Comparison of ENCODE assay signal across 1 cellular context in the genomic region with DNA sequence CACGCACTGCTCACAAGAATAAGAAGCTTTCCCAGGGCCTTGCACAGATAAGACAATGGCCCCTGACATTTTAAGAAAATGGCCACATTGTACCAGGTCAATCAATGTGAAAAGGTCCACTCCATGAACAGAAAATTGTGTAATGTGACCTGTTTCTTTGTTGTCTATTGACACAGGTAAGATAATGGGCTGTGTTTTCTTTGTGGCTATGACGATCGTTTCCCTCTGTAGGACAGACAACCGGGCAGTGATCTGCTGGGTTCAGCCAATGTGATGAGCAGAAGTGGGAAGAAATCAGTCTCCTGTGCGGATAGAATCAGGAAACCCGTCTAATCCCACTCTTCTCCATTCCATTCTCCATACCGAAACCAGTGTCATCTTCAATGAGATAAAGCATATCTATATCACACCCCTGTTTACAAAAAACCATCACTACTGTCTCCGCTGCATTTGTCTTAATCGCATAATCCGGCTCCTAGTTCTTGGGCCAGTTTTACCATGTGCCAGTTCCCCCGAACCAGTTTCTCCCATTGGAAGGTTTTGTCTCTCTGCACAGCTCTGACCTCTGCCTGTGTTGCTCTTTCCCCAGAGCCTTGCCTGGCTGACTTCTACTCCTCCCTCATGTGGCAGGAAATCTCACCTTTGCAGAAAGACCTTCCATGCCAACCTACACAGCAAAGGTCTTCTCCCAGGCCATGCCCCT.
A peak's percentile ranks its signal among the peaks of the same experiment; 100 is the strongest.
TF ChIP-seq lines count a peak whose summit lies in the region.

No MANE protein-coding gene starts in this region.

TF ChIP-seq in HepG2, 621 proteins besides CTCF, POLR2A, EP300 and RAD21 (continued from another document and continues in another):
- TF ChIP-seq ATF4 (CRISPR knock-in tag; IDR thresholded peaks at IDR 0.05): peak in 1 of 2 experiments; percentile 60; a peak in 2 of 4 replicates
- TF ChIP-seq, protein P1, sequence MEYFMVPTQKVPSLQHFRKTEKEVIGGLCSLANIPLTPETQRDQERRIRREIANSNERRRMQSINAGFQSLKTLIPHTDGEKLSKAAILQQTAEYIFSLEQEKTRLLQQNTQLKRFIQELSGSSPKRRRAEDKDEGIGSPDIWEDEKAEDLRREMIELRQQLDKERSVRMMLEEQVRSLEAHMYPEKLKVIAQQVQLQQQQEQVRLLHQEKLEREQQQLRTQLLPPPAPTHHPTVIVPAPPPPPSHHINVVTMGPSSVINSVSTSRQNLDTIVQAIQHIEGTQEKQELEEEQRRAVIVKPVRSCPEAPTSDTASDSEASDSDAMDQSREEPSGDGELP (IDR thresholded peaks at IDR 0.05; ENCODE audit: borderline replicate concordance, low read depth): peak; percentile 40; the same call in 1 of the 2 replicates
- no peak for TF ChIP-seq ZZZ3 (CRISPR knock-in tag; IDR thresholded peaks at IDR 0.05; ENCODE audit: borderline replicate concordance)
- TF ChIP-seq, protein P2, sequence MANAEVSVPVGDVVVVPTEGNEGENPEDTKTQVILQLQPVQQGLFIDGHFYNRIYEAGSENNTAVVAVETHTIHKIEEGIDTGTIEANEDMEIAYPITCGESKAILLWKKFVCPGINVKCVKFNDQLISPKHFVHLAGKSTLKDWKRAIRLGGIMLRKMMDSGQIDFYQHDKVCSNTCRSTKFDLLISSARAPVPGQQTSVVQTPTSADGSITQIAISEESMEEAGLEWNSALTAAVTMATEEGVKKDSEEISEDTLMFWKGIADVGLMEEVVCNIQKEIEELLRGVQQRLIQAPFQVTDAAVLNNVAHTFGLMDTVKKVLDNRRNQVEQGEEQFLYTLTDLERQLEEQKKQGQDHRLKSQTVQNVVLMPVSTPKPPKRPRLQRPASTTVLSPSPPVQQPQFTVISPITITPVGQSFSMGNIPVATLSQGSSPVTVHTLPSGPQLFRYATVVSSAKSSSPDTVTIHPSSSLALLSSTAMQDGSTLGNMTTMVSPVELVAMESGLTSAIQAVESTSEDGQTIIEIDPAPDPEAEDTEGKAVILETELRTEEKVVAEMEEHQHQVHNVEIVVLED (CRISPR knock-in tag; IDR thresholded peaks at IDR 0.05; ENCODE audit: borderline replicate concordance): no peak
- TF ChIP-seq KMT2A (CRISPR knock-in tag; IDR thresholded peaks at IDR 0.05): peak; percentile 60; the same call in 1 of the 2 replicates
- no peak for TF ChIP-seq ZNF513 (CRISPR knock-in tag; conservative IDR thresholded peaks at IDR 0.05)
- TF ChIP-seq SMARCE1 (IDR thresholded peaks at IDR 0.05; ENCODE audit: borderline replicate concordance): no peak
- peak; percentile 68; the same call in 1 of the 2 replicates for TF ChIP-seq FOXC1 (CRISPR knock-in tag; IDR thresholded peaks at IDR 0.05; ENCODE audit: borderline replicate concordance)
- TF ChIP-seq ZNF703 (CRISPR knock-in tag; IDR thresholded peaks at IDR 0.05; ENCODE audit: borderline replicate concordance): no peak
- TF ChIP-seq ZNF629 (CRISPR knock-in tag; conservative IDR thresholded peaks at IDR 0.05): peak; percentile 42; the same call in 1 of the 2 replicates
- no peak for TF ChIP-seq ZNF788 (CRISPR knock-in tag; IDR thresholded peaks at IDR 0.05; ENCODE audit: borderline replicate concordance)
- TF ChIP-seq SIX1 (CRISPR knock-in tag; IDR thresholded peaks at IDR 0.05; ENCODE audit: borderline replicate concordance): peak; percentile 91
- TF ChIP-seq CEBPG (CRISPR knock-in tag; IDR thresholded peaks at IDR 0.05): peak; percentile 95
- no peak for TF ChIP-seq CBX1 (IDR thresholded peaks at IDR 0.05; ENCODE audit: low read depth)
- TF ChIP-seq, protein P3, sequence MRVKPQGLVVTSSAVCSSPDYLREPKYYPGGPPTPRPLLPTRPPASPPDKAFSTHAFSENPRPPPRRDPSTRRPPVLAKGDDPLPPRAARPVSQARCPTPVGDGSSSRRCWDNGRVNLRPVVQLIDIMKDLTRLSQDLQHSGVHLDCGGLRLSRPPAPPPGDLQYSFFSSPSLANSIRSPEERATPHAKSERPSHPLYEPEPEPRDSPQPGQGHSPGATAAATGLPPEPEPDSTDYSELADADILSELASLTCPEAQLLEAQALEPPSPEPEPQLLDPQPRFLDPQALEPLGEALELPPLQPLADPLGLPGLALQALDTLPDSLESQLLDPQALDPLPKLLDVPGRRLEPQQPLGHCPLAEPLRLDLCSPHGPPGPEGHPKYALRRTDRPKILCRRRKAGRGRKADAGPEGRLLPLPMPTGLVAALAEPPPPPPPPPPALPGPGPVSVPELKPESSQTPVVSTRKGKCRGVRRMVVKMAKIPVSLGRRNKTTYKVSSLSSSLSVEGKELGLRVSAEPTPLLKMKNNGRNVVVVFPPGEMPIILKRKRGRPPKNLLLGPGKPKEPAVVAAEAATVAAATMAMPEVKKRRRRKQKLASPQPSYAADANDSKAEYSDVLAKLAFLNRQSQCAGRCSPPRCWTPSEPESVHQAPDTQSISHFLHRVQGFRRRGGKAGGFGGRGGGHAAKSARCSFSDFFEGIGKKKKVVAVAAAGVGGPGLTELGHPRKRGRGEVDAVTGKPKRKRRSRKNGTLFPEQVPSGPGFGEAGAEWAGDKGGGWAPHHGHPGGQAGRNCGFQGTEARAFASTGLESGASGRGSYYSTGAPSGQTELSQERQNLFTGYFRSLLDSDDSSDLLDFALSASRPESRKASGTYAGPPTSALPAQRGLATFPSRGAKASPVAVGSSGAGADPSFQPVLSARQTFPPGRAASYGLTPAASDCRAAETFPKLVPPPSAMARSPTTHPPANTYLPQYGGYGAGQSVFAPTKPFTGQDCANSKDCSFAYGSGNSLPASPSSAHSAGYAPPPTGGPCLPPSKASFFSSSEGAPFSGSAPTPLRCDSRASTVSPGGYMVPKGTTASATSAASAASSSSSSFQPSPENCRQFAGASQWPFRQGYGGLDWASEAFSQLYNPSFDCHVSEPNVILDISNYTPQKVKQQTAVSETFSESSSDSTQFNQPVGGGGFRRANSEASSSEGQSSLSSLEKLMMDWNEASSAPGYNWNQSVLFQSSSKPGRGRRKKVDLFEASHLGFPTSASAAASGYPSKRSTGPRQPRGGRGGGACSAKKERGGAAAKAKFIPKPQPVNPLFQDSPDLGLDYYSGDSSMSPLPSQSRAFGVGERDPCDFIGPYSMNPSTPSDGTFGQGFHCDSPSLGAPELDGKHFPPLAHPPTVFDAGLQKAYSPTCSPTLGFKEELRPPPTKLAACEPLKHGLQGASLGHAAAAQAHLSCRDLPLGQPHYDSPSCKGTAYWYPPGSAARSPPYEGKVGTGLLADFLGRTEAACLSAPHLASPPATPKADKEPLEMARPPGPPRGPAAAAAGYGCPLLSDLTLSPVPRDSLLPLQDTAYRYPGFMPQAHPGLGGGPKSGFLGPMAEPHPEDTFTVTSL (CRISPR knock-in tag; IDR thresholded peaks at IDR 0.05; ENCODE audit: borderline replicate concordance): peak; percentile 98
- no peak for TF ChIP-seq ZNF367 (CRISPR knock-in tag; IDR thresholded peaks at IDR 0.05; ENCODE audit: borderline replicate concordance)
- TF ChIP-seq ZNF704 (CRISPR knock-in tag; IDR thresholded peaks at IDR 0.05; ENCODE audit: borderline replicate concordance): no peak
- no peak for TF ChIP-seq MYNN (CRISPR knock-in tag; IDR thresholded peaks at IDR 0.05; ENCODE audit: low read depth)
- TF ChIP-seq SRSF4 (IDR thresholded peaks at IDR 0.05; ENCODE audit: low read depth, low read length, poor library complexity, severe bottlenecking): no peak
- TF ChIP-seq HNF4A (CRISPR knock-in tag; IDR thresholded peaks at IDR 0.05): peak; percentile 93
- no peak for TF ChIP-seq ZNF282 (IDR thresholded peaks at IDR 0.05; ENCODE audit: partially characterized antibody)
- TF ChIP-seq, protein P4, sequence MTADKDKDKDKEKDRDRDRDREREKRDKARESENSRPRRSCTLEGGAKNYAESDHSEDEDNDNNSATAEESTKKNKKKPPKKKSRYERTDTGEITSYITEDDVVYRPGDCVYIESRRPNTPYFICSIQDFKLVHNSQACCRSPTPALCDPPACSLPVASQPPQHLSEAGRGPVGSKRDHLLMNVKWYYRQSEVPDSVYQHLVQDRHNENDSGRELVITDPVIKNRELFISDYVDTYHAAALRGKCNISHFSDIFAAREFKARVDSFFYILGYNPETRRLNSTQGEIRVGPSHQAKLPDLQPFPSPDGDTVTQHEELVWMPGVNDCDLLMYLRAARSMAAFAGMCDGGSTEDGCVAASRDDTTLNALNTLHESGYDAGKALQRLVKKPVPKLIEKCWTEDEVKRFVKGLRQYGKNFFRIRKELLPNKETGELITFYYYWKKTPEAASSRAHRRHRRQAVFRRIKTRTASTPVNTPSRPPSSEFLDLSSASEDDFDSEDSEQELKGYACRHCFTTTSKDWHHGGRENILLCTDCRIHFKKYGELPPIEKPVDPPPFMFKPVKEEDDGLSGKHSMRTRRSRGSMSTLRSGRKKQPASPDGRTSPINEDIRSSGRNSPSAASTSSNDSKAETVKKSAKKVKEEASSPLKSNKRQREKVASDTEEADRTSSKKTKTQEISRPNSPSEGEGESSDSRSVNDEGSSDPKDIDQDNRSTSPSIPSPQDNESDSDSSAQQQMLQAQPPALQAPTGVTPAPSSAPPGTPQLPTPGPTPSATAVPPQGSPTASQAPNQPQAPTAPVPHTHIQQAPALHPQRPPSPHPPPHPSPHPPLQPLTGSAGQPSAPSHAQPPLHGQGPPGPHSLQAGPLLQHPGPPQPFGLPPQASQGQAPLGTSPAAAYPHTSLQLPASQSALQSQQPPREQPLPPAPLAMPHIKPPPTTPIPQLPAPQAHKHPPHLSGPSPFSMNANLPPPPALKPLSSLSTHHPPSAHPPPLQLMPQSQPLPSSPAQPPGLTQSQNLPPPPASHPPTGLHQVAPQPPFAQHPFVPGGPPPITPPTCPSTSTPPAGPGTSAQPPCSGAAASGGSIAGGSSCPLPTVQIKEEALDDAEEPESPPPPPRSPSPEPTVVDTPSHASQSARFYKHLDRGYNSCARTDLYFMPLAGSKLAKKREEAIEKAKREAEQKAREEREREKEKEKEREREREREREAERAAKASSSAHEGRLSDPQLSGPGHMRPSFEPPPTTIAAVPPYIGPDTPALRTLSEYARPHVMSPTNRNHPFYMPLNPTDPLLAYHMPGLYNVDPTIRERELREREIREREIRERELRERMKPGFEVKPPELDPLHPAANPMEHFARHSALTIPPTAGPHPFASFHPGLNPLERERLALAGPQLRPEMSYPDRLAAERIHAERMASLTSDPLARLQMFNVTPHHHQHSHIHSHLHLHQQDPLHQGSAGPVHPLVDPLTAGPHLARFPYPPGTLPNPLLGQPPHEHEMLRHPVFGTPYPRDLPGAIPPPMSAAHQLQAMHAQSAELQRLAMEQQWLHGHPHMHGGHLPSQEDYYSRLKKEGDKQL (CRISPR knock-in tag; IDR thresholded peaks at IDR 0.05; ENCODE audit: low read depth): peak; percentile 91
- peak; percentile 52 for TF ChIP-seq MEIS2 (CRISPR knock-in tag; IDR thresholded peaks at IDR 0.05)
- TF ChIP-seq GFI1 (CRISPR knock-in tag; IDR thresholded peaks at IDR 0.05; ENCODE audit: borderline replicate concordance): peak; percentile 90
- TF ChIP-seq ZNF558 (CRISPR knock-in tag; IDR thresholded peaks at IDR 0.05; ENCODE audit: borderline replicate concordance): peak; percentile 33; the same call in 1 of the 2 replicates
- TF ChIP-seq FUBP1 (CRISPR knock-in tag; IDR thresholded peaks at IDR 0.05; ENCODE audit: borderline replicate concordance): no peak
- TF ChIP-seq ZFP36L1 (CRISPR knock-in tag; IDR thresholded peaks at IDR 0.05): peak; percentile 36; the same call in 1 of the 2 replicates
- no peak for TF ChIP-seq EZH2 (conservative IDR thresholded peaks at IDR 0.05; ENCODE audit: low read depth, low read length)
- TF ChIP-seq, protein P5, sequence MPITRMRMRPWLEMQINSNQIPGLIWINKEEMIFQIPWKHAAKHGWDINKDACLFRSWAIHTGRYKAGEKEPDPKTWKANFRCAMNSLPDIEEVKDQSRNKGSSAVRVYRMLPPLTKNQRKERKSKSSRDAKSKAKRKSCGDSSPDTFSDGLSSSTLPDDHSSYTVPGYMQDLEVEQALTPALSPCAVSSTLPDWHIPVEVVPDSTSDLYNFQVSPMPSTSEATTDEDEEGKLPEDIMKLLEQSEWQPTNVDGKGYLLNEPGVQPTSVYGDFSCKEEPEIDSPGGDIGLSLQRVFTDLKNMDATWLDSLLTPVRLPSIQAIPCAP (CRISPR knock-in tag; IDR thresholded peaks at IDR 0.05; ENCODE audit: low read depth): peak; percentile 71; the same call in 1 of the 2 replicates
- TF ChIP-seq NCOR1 (IDR thresholded peaks at IDR 0.05; ENCODE audit: borderline replicate concordance, low read length): peak; percentile 94
- no peak for TF ChIP-seq STAT5B (CRISPR knock-in tag; IDR thresholded peaks at IDR 0.05)
